In genomic region chr6:151451417-151451949, GRCh38 we compare ENCODE assay signal across 9 cellular contexts. TPM values are rescaled to one million over a fixed set of nuclear protein-coding genes. Genes with fewer than 3 reads are reported as not detected.
DNase-seq lines count a peak whose midpoint lies in the region; ATAC-seq and TF ChIP-seq lines count a peak whose summit lies in the region.
"Had no signal": no experiment of that assay in that cellular context is flagged by ENCODE, and none has a peak within 500 bp of the region (broad histone marks: within the 10 kb centered on the region; RNA-seq: fewer than 3 reads in every experiment).

No MANE protein-coding gene starts in this region.

- in situ Hi-C loops in GM23248 (cut with MboI) = no loop called here

- H3F3A ChIP-seq in GM23248 (ENCODE audit: insufficient read depth) (peaks cover 26% of the 10 kb centered on the region), SK-N-SH (replicated peaks; ENCODE audit: insufficient read depth) (peaks cover 23% of the 10 kb centered on the region)

- H4K20me1 ChIP-seq in GM23248 (ENCODE audit: insufficient read depth) (no peaks in the 10 kb centered on the region), SK-N-SH (ENCODE audit: insufficient read depth) (0 out of 2 replicates have a peak, but pooled peaks cover 2% of the 10 kb centered on the region)

- CTCF ChIA-PET in SK-N-SH (lab: Yijun Ruan, JAX) = interaction anchor here (0.9 to 1.7 kb wide), 5 partner anchors 10 to 560 kb away, joined by 3 to 5 read pairs (median 4); no protein-coding TSS in a partner anchor

- no peak for TF ChIP-seq EP300 in SK-N-SH (IDR thresholded peaks at IDR 0.05; ENCODE audit: borderline replicate concordance in 1 of 2, low read depth in 1 of 2, low read length in 1 of 2)

- H3K4me1 ChIP-seq in GM23248 (ENCODE audit: insufficient read depth) = peaks cover 20% of the 10 kb centered on the region
- H3K4me1 ChIP-seq in SK-N-SH (ENCODE audit: control insufficient read depth in 1 of 2, insufficient read depth in 2 of 2, low read depth in 1 of 2, low read length in 1 of 2) = peaks cover 8 to 12% of the 10 kb centered on the region in 2 experiments; a peak in 3 of 4 replicates
- peaks cover 17% of the 10 kb centered on the region for H3K4me1 ChIP-seq in skeletal muscle satellite cell (ENCODE audit: control insufficient read depth, insufficient read depth, low read length)

- TF ChIP-seq CTCF in SK-N-SH (IDR thresholded peaks at IDR 0.05) (no peak), fibroblast of villous mesenchyme (IDR thresholded peaks at IDR 0.05; ENCODE audit: insufficient read depth, low read depth, low read length) (no peak)

- no peaks in the 10 kb centered on the region for H3K36me3 ChIP-seq in GM23248 (ENCODE audit: low read depth)
- peaks cover 0 to 6% of the 10 kb centered on the region in 2 experiments for H3K36me3 ChIP-seq in SK-N-SH (replicated peaks in 1 of 2; ENCODE audit: control insufficient read depth in 1 of 2, insufficient read depth in 2 of 2, low read length in 1 of 2)
- H3K36me3 ChIP-seq in skeletal muscle satellite cell (ENCODE audit: insufficient read depth, low read length) = peaks cover 3% of the 10 kb centered on the region

- no peak for ATAC-seq in HG03571 (IDR thresholded peaks at IDR 0.05; ENCODE audit: unreplicated experiment)

- 1% methylated on average over 22 of the region's 22 CpGs for whole genome bisulfite sequencing in GM23248 (ENCODE audit: low coverage in 1 of 2, low lambda C conversion rate in 2 of 2, missing lambda C conversion rate in 2 of 2), 2 experiments
- under 1% methylated on average over 22 of the region's 22 CpGs for WGBS in SK-N-SH (ENCODE audit: low lambda C conversion rate)

- H3K9me2 ChIP-seq in GM23248 (ENCODE audit: insufficient read depth) = no peaks in the 10 kb centered on the region
- H3K9me2 ChIP-seq in SK-N-SH = no peaks in the 10 kb centered on the region

- peak overlapping the region; percentile 86 for H3K4me3 ChIP-seq in GM23248
- peak overlapping the region; percentile 77 to 96 for H3K4me3 ChIP-seq in SK-N-SH (ENCODE audit: low read depth in 2 of 2, low read length in 1 of 2)
- H3K4me3 ChIP-seq in fibroblast of villous mesenchyme (ENCODE audit: low read depth, low read length) = peak overlapping the region; percentile 67
- H3K4me3 ChIP-seq in skeletal muscle satellite cell (ENCODE audit: low read length) = peak overlapping the region; percentile 91

- H3K4me2 ChIP-seq in GM23248 (ENCODE audit: unreplicated experiment) (peak overlapping the region; percentile 97), SK-N-SH (peak overlapping the region; percentile 73), skeletal muscle satellite cell (ENCODE audit: low read length) (peak overlapping the region; percentile 90)

- H3K79me2 ChIP-seq in GM23248 (ENCODE audit: insufficient read depth) = peaks cover 82% of the 10 kb centered on the region
- H3K79me2 ChIP-seq in SK-N-SH (ENCODE audit: insufficient read depth) = peaks cover 80% of the 10 kb centered on the region

- H2AFZ ChIP-seq in GM23248 (peak overlapping the region; percentile 82), SK-N-SH (ENCODE audit: low read depth) (peak overlapping the region; percentile 87; the same call in 1 of the 2 replicates)

- TF ChIP-seq RAD21 in SK-N-SH (IDR thresholded peaks at IDR 0.05; ENCODE audit: low read length) = no peak

- H3K9me3 ChIP-seq in GM23248 (ENCODE audit: low read depth) = no peaks in the 10 kb centered on the region
- no peaks in the 10 kb centered on the region for H3K9me3 ChIP-seq in SK-N-SH
- no peaks in the 10 kb centered on the region for H3K9me3 ChIP-seq in skeletal muscle satellite cell (replicated peaks; ENCODE audit: low read length)

- peak overlapping the region; percentile 80 for H3K9ac ChIP-seq in GM23248
- H3K9ac ChIP-seq in SK-N-SH = peak overlapping the region; percentile 84
- H3K9ac ChIP-seq in skeletal muscle satellite cell (ENCODE audit: low read depth, low read length) = peak overlapping the region; percentile 85

- H3K27ac ChIP-seq in GM23248 = peak overlapping the region; percentile 54
- H3K27ac ChIP-seq in SK-N-SH (ENCODE audit: low read depth in 2 of 2, low read length in 1 of 2) = peak overlapping the region; percentile 87 to 96

- H3K27me3 ChIP-seq in GM23248 (replicated peaks; ENCODE audit: insufficient read depth) = no peaks in the 10 kb centered on the region
- no peaks in the 10 kb centered on the region for H3K27me3 ChIP-seq in SK-N-SH (ENCODE audit: insufficient read depth)
- H3K27me3 ChIP-seq in skeletal muscle satellite cell (ENCODE audit: control insufficient read depth, insufficient read depth, low read length) = no peaks in the 10 kb centered on the region

- DNase-seq in GM23248 (no peak), SK-N-SH (no peak), fibroblast of villous mesenchyme (ENCODE audit: low read depth) (no peak), NCI-H69 (lab: John Stamatoyannopoulos, UW) (no peak), NCI-H446 (lab: John Stamatoyannopoulos, UW) (no peak), DMS153 treated with DMSO at 0.1 percent for 48 hours (lab: John Stamatoyannopoulos, UW; ENCODE audit: unreplicated experiment) (no peak)

- POLR2A ChIA-PET in SK-N-SH (lab: Yijun Ruan, JAX) = interaction anchor here (2.4 kb wide), 1 partner anchor 61 kb away, joined by 10 read pairs; the partner anchor contains the start of gene ZBTB2

TF ChIP-seq in SK-N-SH, 30 proteins besides CTCF, POLR2A, EP300 and RAD21:
- TF ChIP-seq RXRA (IDR thresholded peaks at IDR 0.05; ENCODE audit: borderline replicate concordance, low read depth) (no peak), RFX5 (IDR thresholded peaks at IDR 0.05; ENCODE audit: low read length) (no peak), YY1 (IDR thresholded peaks at IDR 0.05; ENCODE audit: low read depth) (no peak), FOSL2 (IDR thresholded peaks at IDR 0.05; ENCODE audit: borderline replicate concordance, low read depth) (no peak), NRF1 (IDR thresholded peaks at IDR 0.05; ENCODE audit: low read depth, low read length) (no peak), GABPA (IDR thresholded peaks at IDR 0.05; ENCODE audit: low read depth) (no peak), POLR2AphosphoS5 (IDR thresholded peaks at IDR 0.05; ENCODE audit: low read depth, low read length) (no peak), NFIC (IDR thresholded peaks at IDR 0.05; ENCODE audit: borderline replicate concordance) (no peak), RCOR1 (IDR thresholded peaks at IDR 0.05; ENCODE audit: low read length) (no peak)
- TF ChIP-seq, protein P1, sequence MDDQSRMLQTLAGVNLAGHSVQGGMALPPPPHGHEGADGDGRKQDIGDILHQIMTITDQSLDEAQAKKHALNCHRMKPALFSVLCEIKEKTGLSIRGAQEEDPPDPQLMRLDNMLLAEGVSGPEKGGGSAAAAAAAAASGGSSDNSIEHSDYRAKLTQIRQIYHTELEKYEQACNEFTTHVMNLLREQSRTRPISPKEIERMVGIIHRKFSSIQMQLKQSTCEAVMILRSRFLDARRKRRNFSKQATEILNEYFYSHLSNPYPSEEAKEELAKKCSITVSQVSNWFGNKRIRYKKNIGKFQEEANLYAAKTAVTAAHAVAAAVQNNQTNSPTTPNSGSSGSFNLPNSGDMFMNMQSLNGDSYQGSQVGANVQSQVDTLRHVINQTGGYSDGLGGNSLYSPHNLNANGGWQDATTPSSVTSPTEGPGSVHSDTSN (IDR thresholded peaks at IDR 0.05) = no peak
- TF ChIP-seq, protein P2, sequence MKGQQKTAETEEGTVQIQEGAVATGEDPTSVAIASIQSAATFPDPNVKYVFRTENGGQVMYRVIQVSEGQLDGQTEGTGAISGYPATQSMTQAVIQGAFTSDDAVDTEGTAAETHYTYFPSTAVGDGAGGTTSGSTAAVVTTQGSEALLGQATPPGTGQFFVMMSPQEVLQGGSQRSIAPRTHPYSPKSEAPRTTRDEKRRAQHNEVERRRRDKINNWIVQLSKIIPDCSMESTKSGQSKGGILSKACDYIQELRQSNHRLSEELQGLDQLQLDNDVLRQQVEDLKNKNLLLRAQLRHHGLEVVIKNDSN (IDR thresholded peaks at IDR 0.05; ENCODE audit: borderline replicate concordance, low read depth) = no peak
- TF ChIP-seq, protein P3, sequence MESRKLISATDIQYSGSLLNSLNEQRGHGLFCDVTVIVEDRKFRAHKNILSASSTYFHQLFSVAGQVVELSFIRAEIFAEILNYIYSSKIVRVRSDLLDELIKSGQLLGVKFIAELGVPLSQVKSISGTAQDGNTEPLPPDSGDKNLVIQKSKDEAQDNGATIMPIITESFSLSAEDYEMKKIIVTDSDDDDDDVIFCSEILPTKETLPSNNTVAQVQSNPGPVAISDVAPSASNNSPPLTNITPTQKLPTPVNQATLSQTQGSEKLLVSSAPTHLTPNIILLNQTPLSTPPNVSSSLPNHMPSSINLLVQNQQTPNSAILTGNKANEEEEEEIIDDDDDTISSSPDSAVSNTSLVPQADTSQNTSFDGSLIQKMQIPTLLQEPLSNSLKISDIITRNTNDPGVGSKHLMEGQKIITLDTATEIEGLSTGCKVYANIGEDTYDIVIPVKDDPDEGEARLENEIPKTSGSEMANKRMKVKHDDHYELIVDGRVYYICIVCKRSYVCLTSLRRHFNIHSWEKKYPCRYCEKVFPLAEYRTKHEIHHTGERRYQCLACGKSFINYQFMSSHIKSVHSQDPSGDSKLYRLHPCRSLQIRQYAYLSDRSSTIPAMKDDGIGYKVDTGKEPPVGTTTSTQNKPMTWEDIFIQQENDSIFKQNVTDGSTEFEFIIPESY (IDR thresholded peaks at IDR 0.05; ENCODE audit: borderline replicate concordance, low read depth) = no peak
- TF ChIP-seq, protein P4, sequence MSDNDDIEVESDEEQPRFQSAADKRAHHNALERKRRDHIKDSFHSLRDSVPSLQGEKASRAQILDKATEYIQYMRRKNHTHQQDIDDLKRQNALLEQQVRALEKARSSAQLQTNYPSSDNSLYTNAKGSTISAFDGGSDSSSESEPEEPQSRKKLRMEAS (IDR thresholded peaks at IDR 0.05; ENCODE audit: low read depth) = no peak

RNA-seq across cellular contexts. Expression of gene RMND1, which starts 0.4 kb away (rescaled TPM):
- total RNA-seq in GM23248 (2014; rRNA removed; shearing (Covaris generic)) = 29.9 and 31.1 TPM in 2 replicates
- polyA plus RNA-seq in GM23248 (2016; fragmentation: Nextera tagmentation; extraction: Ambion mirVana) = 25.6 and 30.6 TPM in 2 replicates
- 14.8 and 17.9 TPM in 2 replicates for polyA plus RNA-seq in SK-N-SH (2012; rRNA removed)
- 21.2 and 23.7 TPM in 2 replicates for polyA plus RNA-seq in SK-N-SH (2012; cell fraction: cytosol; rRNA removed)
- 11.6 and 15.4 TPM in 2 replicates for polyA plus RNA-seq in SK-N-SH (2012; cell fraction: nucleus; rRNA removed)
- 30.0 and 30.7 TPM in 2 replicates for total RNA-seq in fibroblast of villous mesenchyme
- total RNA-seq in skeletal muscle satellite cell (2012; rRNA removed) = 31.0 and 42.1 TPM in 2 replicates

RNA-seq across cellular contexts. Expression of gene CCDC170, which starts 42.3 kb away (rescaled TPM):
- 0.11 TPM in 1 of 2 replicates, not detected in the other for total RNA-seq in GM23248 (2014; rRNA removed; shearing (Covaris generic))
- polyA plus RNA-seq in GM23248 (2016; fragmentation: Nextera tagmentation; extraction: Ambion mirVana) (0.27 and 0.49 TPM in 2 replicates), SK-N-SH (2012; rRNA removed) (not detected in 2 replicates)
- polyA plus RNA-seq in SK-N-SH (2012; cell fraction: cytosol; rRNA removed) = not detected in 2 replicates
- not detected in 2 replicates for polyA plus RNA-seq in SK-N-SH (2012; cell fraction: nucleus; rRNA removed)
- total RNA-seq in fibroblast of villous mesenchyme = 1.6 and 3.9 TPM in 2 replicates
- 0.44 and 1.3 TPM in 2 replicates for total RNA-seq in skeletal muscle satellite cell (2012; rRNA removed)
- total RNA-seq: M059J had no signal
